9 cellular contexts compared by ENCODE assay signal in genomic region chr6:108518714-108519576, GRCh38. TPM values are rescaled to one million over a fixed set of nuclear protein-coding genes. Genes with fewer than 3 reads are reported as not detected.
DNase-seq lines count a peak whose midpoint lies in the region; ATAC-seq and TF ChIP-seq lines count a peak whose summit lies in the region.
"Had no signal": no experiment of that assay in that cellular context is flagged by ENCODE, and none has a peak within 500 bp of the region (broad histone marks: within the 10 kb centered on the region; RNA-seq: fewer than 3 reads in every experiment).

No MANE protein-coding gene starts in this region.

- no peak for DNase-seq in AG09309 (ENCODE audit: low read depth)
- no peak for DNase-seq in GM13977 (ENCODE audit: low spot score)
- DNase-seq in Panc1 (ENCODE audit: low read depth, low spot score) = peak; percentile 22
- peak; percentile 25 to 59 for DNase-seq in foreskin fibroblast
- no peak for DNase-seq in COR-L47 (lab: John Stamatoyannopoulos, UW)
- no peak for DNase-seq in activated T-cell treated with anti-CD3 and anti-CD28 coated beads, Interleukin-2, amount 50 U/mL, for 1 hour

- H3K4me3 ChIP-seq in AG09309 (ENCODE audit: control insufficient read depth, low read depth, low read length) (no peak overlapping the region), Panc1 (ENCODE audit: low read depth in 2 of 2, low read length in 2 of 2) (no peak overlapping the region), foreskin fibroblast (ENCODE audit: low read depth in 1 of 2, low read length in 2 of 2) (no peak overlapping the region)

- H3K27me3 ChIP-seq in Panc1 (ENCODE audit: control insufficient read depth, insufficient read depth, low read length) = no peaks in the 10 kb centered on the region
- H3K27me3 ChIP-seq: neutrophil had no signal

- H3K4me1 ChIP-seq in Panc1 (ENCODE audit: control insufficient read depth, insufficient read depth, low read length) = no peaks in the 10 kb centered on the region

- TF ChIP-seq CTCF in AG09309 (IDR thresholded peaks at IDR 0.05; ENCODE audit: control insufficient read depth, insufficient read depth, low read depth, low read length, missing control alignments) (peak; percentile 56), GM13977 (IDR thresholded peaks at IDR 0.05; ENCODE audit: extremely low read depth, insufficient read depth, missing control alignments) (peak; percentile 48), Panc1 (IDR thresholded peaks at IDR 0.05) (peak; percentile 86), foreskin fibroblast (IDR thresholded peaks at IDR 0.05; ENCODE audit: low read depth, low read length) (peak; percentile 67)

- intact Hi-C loops in Panc1 (cut with micrococcal nuclease; ENCODE audit: unreplicated experiment) = no loop called here

- BruUV-seq in Panc1 (replicated peaks; lab: Mats Ljungman, UMichigan) = no TSS peak

- H3K36me3 ChIP-seq in Panc1 (ENCODE audit: control insufficient read depth, insufficient read depth, low read length) = no peaks in the 10 kb centered on the region
- H3K36me3 ChIP-seq: neutrophil had no signal

- no peaks in the 10 kb centered on the region for H3K9me3 ChIP-seq in Panc1 (ENCODE audit: control insufficient read depth, insufficient read depth, low read depth, low read length)
- H3K9me3 ChIP-seq: neutrophil had no signal

- CTCF ChIA-PET in Panc1 (lab: Charles Lee) = interaction anchor here (0.6 kb wide), 1 partner anchor 291 kb away, joined by 3 read pairs; no protein-coding TSS in a partner anchor

- ATAC-seq in Panc1 (peak; percentile 92), GM19455 (IDR thresholded peaks at IDR 0.05; ENCODE audit: unreplicated experiment) (no peak), HG03025 (IDR thresholded peaks at IDR 0.05; ENCODE audit: low FRiP score, unreplicated experiment) (no peak)

- POLR2A ChIA-PET in Panc1 (lab: Charles Lee) = no interaction called here

- in situ Hi-C loops in GM13977 (cut with MboI; ENCODE audit: low pct_unique_long_range_greater_than_20kb, low sequenced_read_pairs, unreplicated experiment) (no loop called here), Panc1 (cut with HindIII; ENCODE audit: low pct_unique_long_range_greater_than_20kb, low sequenced_read_pairs) (no loop called here)

- H3K27ac ChIP-seq in Panc1 (ENCODE audit: low read length) = no peak overlapping the region
- H3K27ac ChIP-seq: neutrophil had no signal

RNA-seq across cellular contexts. Expression of gene FOXO3, which starts 41.8 kb away (rescaled TPM):
- total RNA-seq in Panc1 (2021; ENCODE audit: unreplicated experiment) = 43.8 TPM
- polyA plus RNA-seq in Panc1 (2012; ENCODE audit: insufficient read length) = 20.6 TPM

Comparison
In these comparisons a context has a peak if more than half of its experiments do, and no peak if none do; other contexts are left out.
1. DNase-seq: peak in Panc1 (single experiment) and foreskin fibroblast (2 of 2); none in AG09309 (single experiment), GM13977 (single experiment), COR-L47 (single experiment) and activated T-cell treated with anti-CD3 and anti-CD28 coated beads, Interleukin-2, amount 50 U/mL, for 1 hour (single experiment).
2. Peak in every context shown above with its lines, with median percentiles within 50 percentile points of each other: CTCF ChIP-seq.